In the genomic region with DNA sequence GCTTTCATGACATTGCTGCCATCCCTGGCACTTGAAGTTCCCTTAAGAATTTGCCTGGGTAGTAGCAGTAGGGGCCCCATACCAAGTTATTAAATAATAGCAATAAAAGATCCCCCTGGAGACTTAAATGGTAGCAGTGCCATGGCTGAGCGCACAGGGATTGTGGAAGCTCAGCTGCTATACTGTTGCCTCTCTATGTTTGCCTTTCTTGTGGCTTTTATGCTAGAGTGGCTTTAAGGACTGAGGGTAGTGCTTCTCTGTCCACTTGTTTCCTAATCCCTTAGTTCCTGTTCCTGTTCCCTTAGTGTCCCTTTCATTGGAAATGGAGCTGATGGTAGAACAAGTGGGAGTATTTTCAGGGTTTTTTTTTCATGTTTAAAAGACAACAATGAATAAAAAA, we compare ENCODE assay signal across 1 cellular context.
TF ChIP-seq lines count a peak whose summit lies in the region.

No MANE protein-coding gene starts in this region.

TF ChIP-seq in GM12878, 131 proteins besides CTCF, POLR2A, EP300 and RAD21:
- TF ChIP-seq, protein P1, sequence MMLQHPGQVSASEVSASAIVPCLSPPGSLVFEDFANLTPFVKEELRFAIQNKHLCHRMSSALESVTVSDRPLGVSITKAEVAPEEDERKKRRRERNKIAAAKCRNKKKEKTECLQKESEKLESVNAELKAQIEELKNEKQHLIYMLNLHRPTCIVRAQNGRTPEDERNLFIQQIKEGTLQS (IDR thresholded peaks at IDR 0.05; ENCODE audit: borderline replicate concordance, extremely low read depth, low read depth, low read length), result no peak
- TF ChIP-seq RUNX3 (IDR thresholded peaks at IDR 0.05; ENCODE audit: low read length), result peak; percentile 34
